In genomic region chr3:31893174-31893573, GRCh38 we compare ENCODE assay signal across 20 cellular contexts.
DNase-seq lines count a peak whose midpoint lies in the region; TF ChIP-seq lines count a peak whose summit lies in the region.
"Had no signal": no experiment of that assay in that cellular context is flagged by ENCODE, and none has a peak within 500 bp of the region (broad histone marks: within the 10 kb centered on the region; RNA-seq: fewer than 3 reads in every experiment).

No MANE protein-coding gene starts in this region.

- H3K27me3 ChIP-seq in mammary epithelial cell (ENCODE audit: insufficient read depth, low read length) = no peaks in the 10 kb centered on the region
- H3K27me3 ChIP-seq: hepatocyte, vagina had no signal

- intact Hi-C loops in mammary epithelial cell (cut with micrococcal nuclease) = no loop called here

- peaks cover 66 to 83% (median 67%) of the 10 kb centered on the region in 3 donors for H3K4me1 Mint-ChIP-seq in IgD-negative memory B cell
- H3K4me1 Mint-ChIP-seq in HFFc6 (ENCODE audit: low read depth) = peaks cover 14% of the 10 kb centered on the region

- H3K27ac Mint-ChIP-seq in IgD-negative memory B cell = peak overlapping the region; percentile 56 to 64 (median 63)
- H3K27ac Mint-ChIP-seq in HFFc6 = no peak overlapping the region
- H3K27ac Mint-ChIP-seq: activated CD4-positive, alpha-beta T cell treated with anti-CD3 and anti-CD28 coated beads, Interleukin-2, amount 10 ng/mL, durations not matched to agents 24 days and 14 days; activated naive CD8-positive, alpha-beta T cell; naive thymus-derived CD4-positive, alpha-beta T cell had no signal

- no peaks in the 10 kb centered on the region for H3K36me3 ChIP-seq in mammary epithelial cell (ENCODE audit: insufficient read depth, low read length)
- H3K36me3 ChIP-seq: vagina had no signal

- H3K4me3 Mint-ChIP-seq in IgD-negative memory B cell (peak overlapping the region in 3 of 4 donors; percentile 44 to 72 (median 68)), HFFc6 (no peak overlapping the region)
- H3K4me3 Mint-ChIP-seq: activated CD4-positive, alpha-beta T cell treated with anti-CD3 and anti-CD28 coated beads, Interleukin-2, amount 10 ng/mL, durations not matched to agents 24 days and 14 days; activated naive CD8-positive, alpha-beta T cell; naive thymus-derived CD4-positive, alpha-beta T cell had no signal

- peaks cover 55% of the 10 kb centered on the region for H3K4me1 ChIP-seq in mammary epithelial cell (ENCODE audit: insufficient read depth, low read length)
- H3K4me1 ChIP-seq: vagina had no signal

- H4K20me1 ChIP-seq in mammary epithelial cell (ENCODE audit: insufficient read depth, low read length) = no peaks in the 10 kb centered on the region

- H3K4me3 ChIP-seq in AG10803 (ENCODE audit: low read length) = no peak overlapping the region
- no peak overlapping the region for H3K4me3 ChIP-seq in mammary epithelial cell (replicated peaks in 1 of 3; ENCODE audit: insufficient read depth in 1 of 3, low read depth in 2 of 3, low read length in 3 of 3)
- H3K4me3 ChIP-seq: hepatocyte, vagina had no signal

- H3K9me3 Mint-ChIP-seq in IgD-negative memory B cell (no peaks in the 10 kb centered on the region), HFFc6 (no peaks in the 10 kb centered on the region)
- H3K9me3 Mint-ChIP-seq: activated CD4-positive, alpha-beta T cell treated with anti-CD3 and anti-CD28 coated beads, Interleukin-2, amount 10 ng/mL, durations not matched to agents 24 days and 14 days had no signal

- H3K36me3 Mint-ChIP-seq in IgD-negative memory B cell (peaks cover 12% of the 10 kb centered on the region), HFFc6 (ENCODE audit: low read depth) (no peaks in the 10 kb centered on the region; the same call in 1 of the 2 replicates)
- H3K36me3 Mint-ChIP-seq: activated naive CD8-positive, alpha-beta T cell; naive thymus-derived CD4-positive, alpha-beta T cell had no signal

- DNase-seq in AG10803 (ENCODE audit: low read depth) (peak; percentile 32), mammary epithelial cell (no peak), kidney tubule cell (ENCODE audit: low spot score) (peak; percentile 25), islet precursor cell (no peak), NCI-H748 (lab: John Stamatoyannopoulos, UW; ENCODE audit: unreplicated experiment) (no peak), HFFc6 (no peak), LoVo (ENCODE audit: low spot score) (no peak)
- DNase-seq: 8988T; activated CD4-positive, alpha-beta T cell treated with anti-CD3 and anti-CD28 coated beads, Interleukin-2, amount 10 ng/mL, durations not matched to agents 24 days and 14 days; effector memory CD4-positive, alpha-beta T cell; Kasumi-1; naive thymus-derived CD4-positive, alpha-beta T cell; NCI-H1105; NCI-H510A treated with DMSO at 0.1 percent for 48 hours; stimulated activated CD8-positive, alpha-beta memory T cell treated with anti-CD3 and anti-CD28 coated beads, Interleukin-4, amount 100 ng/mL, for 48 hours; T-helper 1 cell had no signal

- H3K9me3 ChIP-seq in mammary epithelial cell (replicated peaks; ENCODE audit: insufficient read depth, low read length) = no peaks in the 10 kb centered on the region
- H3K9me3 ChIP-seq: vagina had no signal

- no peak overlapping the region for H2AFZ ChIP-seq in mammary epithelial cell (ENCODE audit: low read depth, low read length)

- peaks cover 92% of the 10 kb centered on the region for H3K79me2 ChIP-seq in mammary epithelial cell (ENCODE audit: insufficient read depth, low read length)

- no TSS peak for BruUV-seq in mammary epithelial cell (replicated peaks; lab: Mats Ljungman, UMichigan)

- no peaks in the 10 kb centered on the region for H3K27me3 Mint-ChIP-seq in IgD-negative memory B cell
- peaks cover 7% of the 10 kb centered on the region for H3K27me3 Mint-ChIP-seq in HFFc6 (ENCODE audit: insufficient read depth)
- H3K27me3 Mint-ChIP-seq: activated CD4-positive, alpha-beta T cell treated with anti-CD3 and anti-CD28 coated beads, Interleukin-2, amount 10 ng/mL, durations not matched to agents 24 days and 14 days had no signal

- H3K27ac ChIP-seq in mammary epithelial cell (ENCODE audit: insufficient read depth, low read depth, low read length) = peak overlapping the region; percentile 38
- H3K27ac ChIP-seq: vagina had no signal

- H3K4me2 ChIP-seq in mammary epithelial cell (ENCODE audit: insufficient read depth, low read depth, low read length) = no peak overlapping the region

- dilution Hi-C loops in mammary epithelial cell (cut with HindIII; ENCODE audit: low sequenced_read_pairs) = no loop called here

- H3K9ac ChIP-seq in mammary epithelial cell (ENCODE audit: insufficient read depth, low read length) = no peak overlapping the region

- CTCF ChIA-PET in mammary epithelial cell (lab: Charles Lee; ENCODE audit: low non-redundant PET) = no interaction called here

- in situ Hi-C loops in mammary epithelial cell (cut with MboI; ENCODE audit: low sequenced_read_pairs in 2 of 2) = loop anchor here in 1 of 2 donors (10.0 kb wide), 1 partner anchor 72 kb away; no protein-coding TSS in a partner anchor

- TF ChIP-seq CTCF in AG10803 (conservative IDR thresholded peaks at IDR 0.05; ENCODE audit: low read length) = no peak
- TF ChIP-seq CTCF in mammary epithelial cell (conservative IDR thresholded peaks at IDR 0.05 in 1 of 2, IDR thresholded peaks at IDR 0.05 in 1 of 2; ENCODE audit: extremely low read depth in 1 of 2, insufficient read depth in 1 of 2, low read depth in 1 of 2, low read length in 2 of 2) = no peak
- TF ChIP-seq CTCF in HFFc6 (IDR thresholded peaks at IDR 0.05) = no peak

Comparison
In these comparisons a context has a peak if more than half of its experiments do, and no peak if none do; other contexts are left out.
1. DNase-seq: peak in AG10803 (single experiment) and kidney tubule cell (single experiment); none in mammary epithelial cell (single experiment), islet precursor cell (single experiment), NCI-H748 (single experiment), HFFc6 (single experiment) and LoVo (single experiment).